In the genomic region with DNA sequence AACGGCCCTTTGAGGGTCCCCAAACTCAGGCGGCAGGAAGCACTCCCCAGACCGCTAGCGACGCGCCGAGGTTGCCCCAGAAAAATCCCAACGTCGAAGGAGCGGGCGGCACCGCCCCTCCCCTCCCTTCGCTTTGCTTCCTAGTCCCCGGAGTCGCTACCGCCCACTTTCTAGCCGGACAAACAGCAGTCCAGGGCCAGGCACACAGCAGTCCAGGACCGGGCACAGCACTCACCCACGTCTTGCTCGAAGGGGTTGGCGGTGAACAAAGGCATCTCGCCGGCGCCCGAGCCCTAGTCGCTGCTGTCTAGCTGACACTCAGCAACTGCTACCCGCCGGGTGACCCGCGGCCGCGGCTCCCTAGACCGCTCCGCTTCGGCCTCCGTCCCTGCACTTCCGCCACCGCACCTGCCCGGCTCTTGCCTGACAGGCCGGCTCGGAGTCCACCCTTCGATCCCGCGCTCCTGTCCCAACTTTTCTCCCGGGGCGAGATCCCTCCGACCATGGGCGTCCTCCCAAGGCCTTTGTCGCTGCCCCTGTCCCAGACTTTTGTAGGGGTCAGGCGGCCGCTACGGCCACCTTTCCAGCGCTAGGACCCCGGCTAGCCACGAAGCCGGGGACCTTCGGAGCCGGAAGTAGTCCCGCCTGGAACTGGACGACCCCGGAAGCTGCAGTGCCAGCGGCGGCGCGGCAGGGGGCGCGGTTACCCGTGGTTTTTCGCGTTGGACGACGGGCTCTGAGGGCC, we compare ENCODE assay signal across 8 cellular contexts. TPM values are rescaled to one million over a fixed set of nuclear protein-coding genes. Genes with fewer than 3 reads are reported as not detected.
DNase-seq lines count a peak whose midpoint lies in the region; ATAC-seq lines count a peak whose summit lies in the region.

A gene (minus strand): TSS at position 396 of the 745 bp plus-strand sequence. CDS start 121 bp downstream, at position 275.

- ATAC-seq in GM19328 (IDR thresholded peaks at IDR 0.05; ENCODE audit: unreplicated experiment) (peak; percentile 75), HG03520 (IDR thresholded peaks at IDR 0.05; ENCODE audit: unreplicated experiment) (peak; percentile 76), left lobe of liver (peak; percentile 94)

- DNase-seq in CD1c-positive myeloid dendritic cell (ENCODE audit: extremely low spot score) (peak; percentile 97), NCI-H526 treated with DMSO at 0.1 percent for 48 hours (lab: John Stamatoyannopoulos, UW) (peak; percentile 92), dedifferentiated amniotic fluid mesenchymal stem cell (ENCODE audit: extremely low spot score) (peak; percentile 90), left lobe of liver (ENCODE audit: low spot score) (peak; percentile 95)
- DNase-seq in activated CD4-positive, alpha-beta T cell treated with anti-CD3 and anti-CD28 coated beads, Interleukin-2, amount 50 U/mL, for 1 hour = peak; percentile 93
- DNase-seq in stimulated activated CD4-positive, alpha-beta T cell treated with anti-CD3 and anti-CD28 coated beads, Interleukin-2, amount 100 ng/mL, for 4 hours (ENCODE audit: low read depth) = peak; percentile 87

RNA-seq across cellular contexts. Expression of the gene that starts here (rescaled TPM):
- total RNA-seq in left lobe of liver = 12.4 TPM

Comparison
In these comparisons a context has a peak if more than half of its experiments do, and no peak if none do; other contexts are left out.
1. Peak in every context shown above with its lines: DNase-seq and ATAC-seq.